Comparison of ENCODE assay signal across 29 cellular contexts in the genomic region with DNA sequence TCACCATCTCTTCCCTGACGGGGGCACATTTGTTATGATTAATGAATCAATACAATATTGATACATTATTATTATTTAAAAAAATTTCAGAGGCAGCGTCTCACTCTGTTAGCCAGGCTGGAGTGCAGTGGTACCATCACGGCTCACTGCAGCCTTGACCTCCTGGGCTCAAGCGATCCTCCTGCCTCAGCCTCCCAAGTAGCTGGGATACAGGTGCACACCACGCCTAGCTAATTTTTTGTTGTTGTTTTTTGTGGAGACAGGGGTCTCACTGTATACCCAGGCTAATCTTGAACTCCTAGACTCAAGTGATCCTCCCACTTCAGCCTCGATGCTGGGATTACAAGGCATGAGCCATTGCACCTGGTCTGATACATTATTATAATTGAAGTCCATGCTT.
"Had no signal": no experiment of that assay in that cellular context is flagged by ENCODE, and none has a peak within 500 bp of the region (broad histone marks: within the 10 kb centered on the region; RNA-seq: fewer than 3 reads in every experiment).

No MANE protein-coding gene starts in this region.

- H3K4me2 ChIP-seq: smooth muscle cell had no signal

- H3K9ac ChIP-seq: parathyroid adenoma had no signal

- ATAC-seq: naive thymus-derived CD4-positive, alpha-beta T cell; natural killer cell; psoas muscle; right cardiac atrium; sciatic nerve; stimulated activated memory B cell treated with anti-CD40 and anti-IgM and Interleukin-4, amounts not matched to agents 10 μg/mL and 1 μg/mL and 100 μg/mL, for 72 hours; stimulated activated naive CD8-positive, alpha-beta T cell treated with anti-CD3 and anti-CD28 coated beads, Interleukin-15, amount 100 ng/mL, for 72 hours; stimulated activated naive CD8-positive, alpha-beta T cell treated with anti-CD3 and anti-CD28 coated beads, Interleukin-15, Interleukin-2, amounts not matched to agents 100 U/mL and 50 U/mL, for 24 hours; upper lobe of right lung had no signal

- DNase-seq: naive thymus-derived CD4-positive, alpha-beta T cell; natural killer cell; occipital lobe; psoas muscle; stimulated activated CD4-positive, alpha-beta T cell treated with anti-CD3 and anti-CD28 coated beads, Interleukin-12 subunit alpha, Interleukin-12 subunit beta, amount 100 ng/mL, for 4 hours; stimulated activated CD4-positive, alpha-beta T cell treated with anti-CD3 and anti-CD28 coated beads, Interleukin-1b, Interleukin-23, amount 100 ng/mL, for 48 hours; stimulated activated CD4-positive, alpha-beta T cell treated with anti-CD3 and anti-CD28 coated beads, Interleukin-4, amount 100 ng/mL, for 1 hour; stimulated activated CD4-positive, alpha-beta T cell treated with anti-CD3 and anti-CD28 coated beads, Interleukin-4, amount 100 ng/mL, for 4 hours; stimulated activated CD8-positive, alpha-beta memory T cell treated with anti-CD3 and anti-CD28 coated beads, Interleukin-4, amount 100 ng/mL, for 48 hours; stimulated activated naive CD4-positive, alpha-beta T cell; stimulated activated naive CD8-positive, alpha-beta T cell treated with anti-CD3 and anti-CD28 coated beads, Interleukin-15, amount 100 ng/mL, for 72 hours; stimulated activated naive CD8-positive, alpha-beta T cell treated with anti-CD3 and anti-CD28 coated beads, Interleukin-15, Interleukin-2, amounts not matched to agents 100 U/mL and 50 U/mL, for 24 hours; substantia nigra; transverse colon; uterus had no signal

- H3K4me3 Mint-ChIP-seq: natural killer cell; nephron; stimulated activated memory B cell treated with anti-CD40 and anti-IgM and Interleukin-4, amounts not matched to agents 10 μg/mL and 1 μg/mL and 100 μg/mL, for 72 hours; stimulated activated naive CD8-positive, alpha-beta T cell treated with anti-CD3 and anti-CD28 coated beads, Interleukin-15, amount 100 ng/mL, for 72 hours had no signal

- H3K27ac ChIP-seq: ovary, parathyroid adenoma, psoas muscle, skin epidermis, spleen, suprapubic skin, testis, tibial artery, transverse colon, upper lobe of right lung, uterus had no signal

- H3K27ac Mint-ChIP-seq: naive thymus-derived CD4-positive, alpha-beta T cell; progenitor cell of endocrine pancreas; stimulated activated naive CD8-positive, alpha-beta T cell treated with anti-CD3 and anti-CD28 coated beads, Interleukin-15, amount 100 ng/mL, for 72 hours had no signal

- H3K9me3 Mint-ChIP-seq: naive thymus-derived CD4-positive, alpha-beta T cell; natural killer cell; nephron; stimulated activated memory B cell treated with anti-CD40 and anti-IgM and Interleukin-4, amounts not matched to agents 10 μg/mL and 1 μg/mL and 100 μg/mL, for 72 hours; stimulated activated naive CD8-positive, alpha-beta T cell treated with anti-CD3 and anti-CD28 coated beads, Interleukin-15, amount 100 ng/mL, for 72 hours had no signal

- H3K4me3 ChIP-seq: ovary, psoas muscle, skin epidermis, smooth muscle cell, spleen, suprapubic skin, testis, tibial artery, transverse colon, upper lobe of right lung, uterus had no signal

- H3K36me3 ChIP-seq: ovary, spleen, suprapubic skin, tibial artery, transverse colon, upper lobe of right lung, uterus had no signal

- H3K9me3 ChIP-seq: ovary, psoas muscle, spleen, suprapubic skin, testis, tibial artery, transverse colon, upper lobe of right lung, uterus had no signal

- H3K27me3 Mint-ChIP-seq: progenitor cell of endocrine pancreas; stimulated activated memory B cell treated with anti-CD40 and anti-IgM and Interleukin-4, amounts not matched to agents 10 μg/mL and 1 μg/mL and 100 μg/mL, for 72 hours; stimulated activated naive CD8-positive, alpha-beta T cell treated with anti-CD3 and anti-CD28 coated beads, Interleukin-15, amount 100 ng/mL, for 72 hours had no signal

- H2AFZ ChIP-seq: parathyroid adenoma had no signal

- H3K27me3 ChIP-seq: ovary, suprapubic skin, testis, tibial artery, transverse colon, upper lobe of right lung, uterus had no signal

- H3K4me1 ChIP-seq: psoas muscle had no signal

- H3K36me3 Mint-ChIP-seq: naive thymus-derived CD4-positive, alpha-beta T cell; natural killer cell; stimulated activated memory B cell treated with anti-CD40 and anti-IgM and Interleukin-4, amounts not matched to agents 10 μg/mL and 1 μg/mL and 100 μg/mL, for 72 hours had no signal
